13 cellular contexts compared by ENCODE assay signal in the genomic region with DNA sequence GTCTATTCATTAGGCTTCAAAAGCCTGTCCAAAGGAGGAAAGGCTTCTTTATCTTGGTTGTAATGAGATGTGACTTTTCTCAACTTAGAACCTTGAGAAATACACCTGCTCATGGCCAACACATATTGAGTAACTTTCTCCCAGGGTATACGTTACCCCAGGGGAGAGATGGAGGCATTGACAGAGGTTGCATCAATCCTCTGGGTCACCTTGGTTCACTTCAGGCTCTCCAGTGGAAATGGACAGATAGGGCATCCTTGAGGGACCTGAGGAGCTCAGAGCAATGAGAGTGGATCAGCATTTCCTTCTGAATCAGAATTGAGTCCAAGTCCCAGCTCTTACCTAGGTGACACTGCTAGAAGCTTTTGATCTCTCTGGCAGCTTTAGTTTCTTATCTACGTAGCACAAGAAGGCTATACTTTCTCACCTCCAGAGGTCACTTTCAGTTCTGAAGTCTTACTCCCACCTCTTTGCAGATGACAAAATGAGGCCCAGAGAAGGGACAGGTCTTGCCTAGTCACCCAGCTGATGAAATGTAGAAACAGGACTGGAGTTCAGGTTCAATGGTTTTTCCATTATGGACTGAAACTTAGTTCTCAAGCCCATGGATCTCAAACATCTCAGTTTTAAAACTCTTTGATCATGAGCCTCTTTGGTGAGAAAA. TPM values are rescaled to one million over a fixed set of nuclear protein-coding genes. Genes with fewer than 3 reads are reported as not detected.
DNase-seq lines count a peak whose midpoint lies in the region; ATAC-seq and TF ChIP-seq lines count a peak whose summit lies in the region.
"Had no signal": no experiment of that assay in that cellular context is flagged by ENCODE, and none has a peak within 500 bp of the region (broad histone marks: within the 10 kb centered on the region; RNA-seq: fewer than 3 reads in every experiment).

No MANE protein-coding gene starts in this region.

- H3K4me3 ChIP-seq in GM23338, result no peak overlapping the region

- H3K27me3 Mint-ChIP-seq in chondrocyte (ENCODE audit: low read depth) (no peaks in the 10 kb centered on the region), natural killer cell (ENCODE audit: low read depth in 2 of 2) (no peaks in the 10 kb centered on the region), GM23338 (ENCODE audit: insufficient read depth, low read depth, poor library complexity) (no peaks in the 10 kb centered on the region)
- H3K27me3 Mint-ChIP-seq: central memory CD8-positive, alpha-beta T cell had no signal

- no peaks in the 10 kb centered on the region for H3K9me2 ChIP-seq in GM23338 (ENCODE audit: insufficient read depth)

- H3K36me3 ChIP-seq in GM23338 (ENCODE audit: insufficient read depth), result peaks cover 19% of the 10 kb centered on the region

- H3K9me3 Mint-ChIP-seq in chondrocyte (ENCODE audit: low read depth) (no peaks in the 10 kb centered on the region), natural killer cell (no peaks in the 10 kb centered on the region), GM23338 (no peaks in the 10 kb centered on the region)
- H3K9me3 Mint-ChIP-seq: central memory CD8-positive, alpha-beta T cell; HFFc6 had no signal

- intact Hi-C loops in natural killer cell (cut with micrococcal nuclease), result no loop called here

- no peak overlapping the region for H2AFZ ChIP-seq in GM23338

- H3K4me3 Mint-ChIP-seq in chondrocyte (ENCODE audit: unreplicated experiment), result no peak overlapping the region
- no peak overlapping the region for H3K4me3 Mint-ChIP-seq in natural killer cell
- no peak overlapping the region for H3K4me3 Mint-ChIP-seq in GM23338
- H3K4me3 Mint-ChIP-seq: central memory CD8-positive, alpha-beta T cell; HFFc6 had no signal

- H3K27ac Mint-ChIP-seq in chondrocyte (ENCODE audit: unreplicated experiment) (peak overlapping the region; percentile 22), natural killer cell (no peak overlapping the region), GM23338 (no peak overlapping the region; the same call in 1 of the 2 replicates)
- H3K27ac Mint-ChIP-seq: HFFc6 had no signal

- ATAC-seq in GM18858 (IDR thresholded peaks at IDR 0.05; ENCODE audit: unreplicated experiment) (peak; percentile 93), GM21360 (IDR thresholded peaks at IDR 0.05; ENCODE audit: unreplicated experiment) (peak; percentile 97), HG03095 (IDR thresholded peaks at IDR 0.05; ENCODE audit: unreplicated experiment) (peak; percentile 95), GM21737 (IDR thresholded peaks at IDR 0.05; ENCODE audit: unreplicated experiment) (no peak), natural killer cell (no peak), GM23338 (no peak)

- H3K27ac ChIP-seq in GM23338 (ENCODE audit: low read depth), result no peak overlapping the region
- H3K27ac ChIP-seq: RWPE1 had no signal

- H3K4me1 ChIP-seq in GM23338 (ENCODE audit: insufficient read depth), result peaks cover 11% of the 10 kb centered on the region

- H3F3A ChIP-seq in GM23338 (replicated peaks; ENCODE audit: low read depth), result no peaks in the 10 kb centered on the region

- DNase-seq in chondrocyte (ENCODE audit: low spot score) (no peak), natural killer cell (no peak), GM23338 (ENCODE audit: low spot score) (no peak)
- DNase-seq: activated CD4-positive, alpha-beta T cell treated with anti-CD3 and anti-CD28 coated beads, Interleukin-2, amount 50 U/mL, for 4 hours; HFFc6; NCI-H1417 treated with DMSO at 0.1 percent for 48 hours; stimulated activated CD4-positive, alpha-beta T cell treated with anti-CD3 and anti-CD28 coated beads, Interleukin-12 subunit alpha, Interleukin-12 subunit beta, amount 100 ng/mL, for 4 hours had no signal

- TF ChIP-seq CTCF in chondrocyte (IDR thresholded peaks at IDR 0.05), result no peak
- TF ChIP-seq CTCF in natural killer cell (IDR thresholded peaks at IDR 0.05), result no peak
- TF ChIP-seq CTCF in GM23338 (conservative IDR thresholded peaks at IDR 0.05; ENCODE audit: low read depth in 2 of 2), result peak in 1 of 2 experiments; percentile 13; a peak in 1 of 4 replicates

- H3K4me2 ChIP-seq in GM23338, result no peak overlapping the region

- peaks cover 15% of the 10 kb centered on the region for H4K20me1 ChIP-seq in GM23338 (replicated peaks; ENCODE audit: insufficient read depth)

- H3K4me1 Mint-ChIP-seq in chondrocyte (ENCODE audit: low read depth), result no peaks in the 10 kb centered on the region
- peaks cover 3 to 4% of the 10 kb centered on the region in 2 donors for H3K4me1 Mint-ChIP-seq in natural killer cell
- H3K4me1 Mint-ChIP-seq in GM23338, result peaks cover 13% of the 10 kb centered on the region; the same call in 2 of the 3 replicates

- H3K27me3 ChIP-seq in GM23338 (ENCODE audit: insufficient read depth), result no peaks in the 10 kb centered on the region

- peaks cover 59% of the 10 kb centered on the region for H3K79me2 ChIP-seq in GM23338 (replicated peaks; ENCODE audit: insufficient read depth)

- peaks cover 16% of the 10 kb centered on the region for H3K36me3 Mint-ChIP-seq in chondrocyte (ENCODE audit: low read depth)
- no peaks in the 10 kb centered on the region for H3K36me3 Mint-ChIP-seq in natural killer cell
- H3K36me3 Mint-ChIP-seq in GM23338 (ENCODE audit: low read depth), result peaks cover 54% of the 10 kb centered on the region

TF ChIP-seq in GM23338, 12 proteins besides CTCF, POLR2A, EP300 and RAD21 (continues in another document):
- TF ChIP-seq JUNB (IDR thresholded peaks at IDR 0.05; ENCODE audit: unreplicated experiment) (no peak), EZH2 (IDR thresholded peaks at IDR 0.05; ENCODE audit: low read depth, unreplicated experiment) (no peak), ZNF114 (CRISPR knock-in tag; IDR thresholded peaks at IDR 0.05) (no peak)
- TF ChIP-seq, protein P1, sequence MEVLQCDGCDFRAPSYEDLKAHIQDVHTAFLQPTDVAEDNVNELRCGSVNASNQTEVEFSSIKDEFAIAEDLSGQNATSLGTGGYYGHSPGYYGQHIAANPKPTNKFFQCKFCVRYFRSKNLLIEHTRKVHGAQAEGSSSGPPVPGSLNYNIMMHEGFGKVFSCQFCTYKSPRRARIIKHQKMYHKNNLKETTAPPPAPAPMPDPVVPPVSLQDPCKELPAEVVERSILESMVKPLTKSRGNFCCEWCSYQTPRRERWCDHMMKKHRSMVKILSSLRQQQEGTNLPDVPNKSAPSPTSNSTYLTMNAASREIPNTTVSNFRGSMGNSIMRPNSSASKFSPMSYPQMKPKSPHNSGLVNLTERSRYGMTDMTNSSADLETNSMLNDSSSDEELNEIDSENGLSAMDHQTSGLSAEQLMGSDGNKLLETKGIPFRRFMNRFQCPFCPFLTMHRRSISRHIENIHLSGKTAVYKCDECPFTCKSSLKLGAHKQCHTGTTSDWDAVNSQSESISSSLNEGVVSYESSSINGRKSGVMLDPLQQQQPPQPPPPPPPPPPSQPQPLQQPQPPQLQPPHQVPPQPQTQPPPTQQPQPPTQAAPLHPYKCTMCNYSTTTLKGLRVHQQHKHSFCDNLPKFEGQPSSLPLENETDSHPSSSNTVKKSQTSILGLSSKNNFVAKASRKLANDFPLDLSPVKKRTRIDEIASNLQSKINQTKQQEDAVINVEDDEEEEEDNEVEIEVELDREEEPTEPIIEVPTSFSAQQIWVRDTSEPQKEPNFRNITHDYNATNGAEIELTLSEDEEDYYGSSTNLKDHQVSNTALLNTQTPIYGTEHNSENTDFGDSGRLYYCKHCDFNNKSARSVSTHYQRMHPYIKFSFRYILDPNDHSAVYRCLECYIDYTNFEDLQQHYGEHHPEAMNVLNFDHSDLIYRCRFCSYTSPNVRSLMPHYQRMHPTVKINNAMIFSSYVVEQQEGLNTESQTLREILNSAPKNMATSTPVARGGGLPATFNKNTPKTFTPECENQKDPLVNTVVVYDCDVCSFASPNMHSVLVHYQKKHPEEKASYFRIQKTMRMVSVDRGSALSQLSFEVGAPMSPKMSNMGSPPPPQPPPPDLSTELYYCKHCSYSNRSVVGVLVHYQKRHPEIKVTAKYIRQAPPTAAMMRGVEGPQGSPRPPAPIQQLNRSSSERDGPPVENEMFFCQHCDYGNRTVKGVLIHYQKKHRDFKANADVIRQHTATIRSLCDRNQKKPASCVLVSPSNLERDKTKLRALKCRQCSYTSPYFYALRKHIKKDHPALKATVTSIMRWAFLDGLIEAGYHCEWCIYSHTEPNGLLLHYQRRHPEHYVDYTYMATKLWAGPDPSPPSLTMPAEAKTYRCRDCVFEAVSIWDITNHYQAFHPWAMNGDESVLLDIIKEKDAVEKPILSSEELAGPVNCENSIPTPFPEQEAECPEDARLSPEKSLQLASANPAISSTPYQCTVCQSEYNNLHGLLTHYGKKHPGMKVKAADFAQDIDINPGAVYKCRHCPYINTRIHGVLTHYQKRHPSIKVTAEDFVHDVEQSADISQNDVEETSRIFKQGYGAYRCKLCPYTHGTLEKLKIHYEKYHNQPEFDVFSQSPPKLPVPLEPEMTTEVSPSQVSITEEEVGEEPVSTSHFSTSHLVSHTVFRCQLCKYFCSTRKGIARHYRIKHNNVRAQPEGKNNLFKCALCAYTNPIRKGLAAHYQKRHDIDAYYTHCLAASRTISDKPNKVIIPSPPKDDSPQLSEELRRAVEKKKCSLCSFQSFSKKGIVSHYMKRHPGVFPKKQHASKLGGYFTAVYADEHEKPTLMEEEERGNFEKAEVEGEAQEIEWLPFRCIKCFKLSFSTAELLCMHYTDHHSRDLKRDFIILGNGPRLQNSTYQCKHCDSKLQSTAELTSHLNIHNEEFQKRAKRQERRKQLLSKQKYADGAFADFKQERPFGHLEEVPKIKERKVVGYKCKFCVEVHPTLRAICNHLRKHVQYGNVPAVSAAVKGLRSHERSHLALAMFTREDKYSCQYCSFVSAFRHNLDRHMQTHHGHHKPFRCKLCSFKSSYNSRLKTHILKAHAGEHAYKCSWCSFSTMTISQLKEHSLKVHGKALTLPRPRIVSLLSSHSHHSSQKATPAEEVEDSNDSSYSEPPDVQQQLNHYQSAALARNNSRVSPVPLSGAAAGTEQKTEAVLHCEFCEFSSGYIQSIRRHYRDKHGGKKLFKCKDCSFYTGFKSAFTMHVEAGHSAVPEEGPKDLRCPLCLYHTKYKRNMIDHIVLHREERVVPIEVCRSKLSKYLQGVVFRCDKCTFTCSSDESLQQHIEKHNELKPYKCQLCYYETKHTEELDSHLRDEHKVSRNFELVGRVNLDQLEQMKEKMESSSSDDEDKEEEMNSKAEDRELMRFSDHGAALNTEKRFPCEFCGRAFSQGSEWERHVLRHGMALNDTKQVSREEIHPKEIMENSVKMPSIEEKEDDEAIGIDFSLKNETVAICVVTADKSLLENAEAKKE (CRISPR knock-in tag; IDR thresholded peaks at IDR 0.05), result no peak

RNA-seq across cellular contexts. Expression of a gene that starts 35.2 kb away (rescaled TPM):
- 6.3 to 13.9 TPM (median 7.6 TPM) in 3 replicates for total RNA-seq in chondrocyte
- 1 to 10 TPM in 2 of 3 donors, under 1 TPM in 1; 0.85 to 2.2 (median 1.4) TPM for total RNA-seq in natural killer cell
- total RNA-seq in GM23338 (2014; rRNA removed; shearing (Covaris generic)), result 44.7 and 62.5 TPM in 2 replicates
- 14.6 and 15.2 TPM in 2 replicates for polyA plus RNA-seq in GM23338 (2016; fragmentation: Nextera tagmentation; extraction: Ambion mirVana)

Comparison
In these comparisons a context has a peak if more than half of its experiments do, and no peak if none do; other contexts are left out.
1. ATAC-seq: peak in GM18858 (single experiment), GM21360 (single experiment) and HG03095 (single experiment); none in GM21737 (single experiment), natural killer cell (0 of 3) and GM23338 (single experiment).